ENCODE assay signal across 3 cellular contexts in genomic region chr17:12574525-12574924, GRCh38.
"Had no signal": no experiment of that assay in that cellular context is flagged by ENCODE, and none has a peak within 500 bp of the region (broad histone marks: within the 10 kb centered on the region; RNA-seq: fewer than 3 reads in every experiment).

No MANE protein-coding gene starts in this region.

- H3K4me3 ChIP-seq: GM12878 had no signal

- ATAC-seq: GM12878 had no signal

- DNase-seq: GDM1, GF-D8 had no signal
